In genomic region chr4:185846550-185847210, GRCh38 we compare ENCODE assay signal across 18 cellular contexts. TPM values are rescaled to one million over a fixed set of nuclear protein-coding genes. Genes with fewer than 3 reads are reported as not detected.
DNase-seq lines count a peak whose midpoint lies in the region; ATAC-seq, FAIRE-seq and TF ChIP-seq lines count a peak whose summit lies in the region.
"Had no signal": no experiment of that assay in that cellular context is flagged by ENCODE, and none has a peak within 500 bp of the region (broad histone marks: within the 10 kb centered on the region; RNA-seq: fewer than 3 reads in every experiment).

No MANE protein-coding gene starts in this region.

- H3K9me3 ChIP-seq in right atrium auricular region: no peaks in the 10 kb centered on the region
- H3K9me3 ChIP-seq in adipocyte (ENCODE audit: control insufficient read depth, low read length): peaks cover 9% of the 10 kb centered on the region
- no peaks in the 10 kb centered on the region for H3K9me3 ChIP-seq in keratinocyte (ENCODE audit: control insufficient read depth, low read depth, low read length)
- H3K9me3 ChIP-seq in transverse colon: peaks cover 0 to 3% of the 10 kb centered on the region in 2 donors
- no peaks in the 10 kb centered on the region for H3K9me3 ChIP-seq in ascending aorta
- H3K9me3 ChIP-seq: right lobe of liver had no signal

- no peaks in the 10 kb centered on the region for H3K36me3 ChIP-seq in right atrium auricular region
- H3K36me3 ChIP-seq in adipocyte (ENCODE audit: control insufficient read depth, insufficient read depth, low read length, severe bottlenecking): no peaks in the 10 kb centered on the region
- H3K36me3 ChIP-seq in keratinocyte (ENCODE audit: control insufficient read depth in 2 of 2, extremely low read depth in 1 of 2, insufficient read depth in 2 of 2, low read length in 2 of 2): no peaks in the 10 kb centered on the region
- H3K36me3 ChIP-seq in transverse colon: no peaks in the 10 kb centered on the region
- no peaks in the 10 kb centered on the region for H3K36me3 ChIP-seq in ascending aorta
- H3K36me3 ChIP-seq: right lobe of liver had no signal

- TF ChIP-seq CTCF in right atrium auricular region (IDR thresholded peaks at IDR 0.05) (no peak), keratinocyte (optimal IDR thresholded peaks at IDR 0.05 in 1 of 3, IDR thresholded peaks at IDR 0.05 in 1 of 3, conservative IDR thresholded peaks at IDR 0.05 in 1 of 3; ENCODE audit: extremely low read depth in 1 of 3, insufficient read depth in 2 of 3, low read length in 3 of 3) (no peak), transverse colon (IDR thresholded peaks at IDR 0.05) (no peak), ascending aorta (IDR thresholded peaks at IDR 0.05) (no peak)

- ATAC-seq in left cardiac atrium (no peak), GM21515 (IDR thresholded peaks at IDR 0.05; ENCODE audit: unreplicated experiment) (no peak)
- ATAC-seq: CD8-positive, alpha-beta T cell; right lobe of liver had no signal

- no peak for TF ChIP-seq POLR2A in transverse colon (IDR thresholded peaks at IDR 0.05)

- dilution Hi-C loops in keratinocyte (cut with MboI; ENCODE audit: extremely low pct_ligation_motif_present, low sequenced_read_pairs): no loop called here

- H3K4me1 ChIP-seq in right atrium auricular region (peaks cover 0 to 36% of the 10 kb centered on the region in 2 donors), adipocyte (ENCODE audit: control insufficient read depth, insufficient read depth, low read length) (peaks cover 43% of the 10 kb centered on the region), keratinocyte (ENCODE audit: control insufficient read depth, extremely low read depth, insufficient read depth, low read length) (peaks cover 15% of the 10 kb centered on the region), transverse colon (no peaks in the 10 kb centered on the region), ascending aorta (peaks cover 0 to 2% of the 10 kb centered on the region in 2 donors)
- H3K4me1 ChIP-seq: right lobe of liver had no signal

- WGBS in transverse colon (ENCODE audit: low coverage in 1 of 2), 2 donors: 86 to 87% methylated on average over 5 of the region's 5 CpGs

- peak overlapping the region; percentile 62 for H3K4me2 ChIP-seq in keratinocyte (ENCODE audit: control insufficient read depth, extremely low read depth, insufficient read depth, low read depth, low read length)

- peak overlapping the region; percentile 0 for H2AFZ ChIP-seq in keratinocyte (ENCODE audit: control insufficient read depth, low read length)

- no peak overlapping the region for H3K4me3 ChIP-seq in right atrium auricular region
- H3K4me3 ChIP-seq in adipocyte (ENCODE audit: low read length): no peak overlapping the region
- no peak overlapping the region for H3K4me3 ChIP-seq in keratinocyte (ENCODE audit: control insufficient read depth in 2 of 3, extremely low read depth in 1 of 3, insufficient read depth in 2 of 3, low read depth in 1 of 3, low read length in 3 of 3)
- H3K4me3 ChIP-seq in transverse colon: no peak overlapping the region
- H3K4me3 ChIP-seq in ascending aorta: no peak overlapping the region
- H3K4me3 ChIP-seq: right lobe of liver had no signal

- FAIRE-seq in keratinocyte (lab: Jason Lieb, UNC) (no peak), urothelium cell line (lab: Jason Lieb, UNC) (no peak)
- FAIRE-seq: GM19239 had no signal

- DNase-seq in right atrium auricular region (ENCODE audit: low spot score): no peak
- DNase-seq in left cardiac atrium: no peak
- DNase-seq in adipocyte (ENCODE audit: low read depth): no peak
- no peak for DNase-seq in keratinocyte (ENCODE audit: low read depth, low spot score)
- no peak for DNase-seq in transverse colon
- no peak for DNase-seq in ascending aorta (ENCODE audit: low spot score in 2 of 2)
- DNase-seq in urothelium cell line (ENCODE audit: low spot score): no peak
- DNase-seq: activated CD4-positive, alpha-beta T cell treated with anti-CD3 and anti-CD28 coated beads, Interleukin-2, amount 50 U/mL, for 48 hours; activated T-cell treated with anti-CD3 and anti-CD28 coated beads, Interleukin-2, amount 50 U/mL, for 48 hours; CD8-positive, alpha-beta T cell; DMS79 treated with DMSO at 0.1 percent for 48 hours; NCI-H2107; right lobe of liver; stimulated activated CD4-positive, alpha-beta T cell treated with anti-CD3 and anti-CD28 coated beads, Interleukin-2, amount 100 ng/mL, for 48 hours; T-helper 1 cell had no signal

- in situ Hi-C loops in transverse colon (cut with MboI; ENCODE audit: low pct_ligation_motif_present in 1 of 4, low pct_unique_long_range_greater_than_20kb in 1 of 4, low sequenced_read_pairs in 3 of 4): no loop called here

- H3K27me3 ChIP-seq in right atrium auricular region: no peaks in the 10 kb centered on the region
- H3K27me3 ChIP-seq in adipocyte (replicated peaks; ENCODE audit: control insufficient read depth, insufficient read depth, low read length): no peaks in the 10 kb centered on the region
- H3K27me3 ChIP-seq in keratinocyte (ENCODE audit: control insufficient read depth, extremely low read depth, insufficient read depth, low read length): no peaks in the 10 kb centered on the region
- no peaks in the 10 kb centered on the region for H3K27me3 ChIP-seq in transverse colon
- no peaks in the 10 kb centered on the region for H3K27me3 ChIP-seq in ascending aorta
- H3K27me3 ChIP-seq: right lobe of liver had no signal

- H3K9ac ChIP-seq in adipocyte (ENCODE audit: low read length) (peak overlapping the region; percentile 41), keratinocyte (ENCODE audit: control insufficient read depth, extremely low read depth, insufficient read depth, low read length) (no peak overlapping the region)

- H3K27ac ChIP-seq in right atrium auricular region (peak overlapping the region; percentile 64 to 89), keratinocyte (ENCODE audit: control insufficient read depth, insufficient read depth, low read length) (peak overlapping the region; percentile 73), transverse colon (peak overlapping the region in 3 of 4 donors; percentile 14 to 50 (median 18)), ascending aorta (peak overlapping the region in 1 of 2 donors; percentile 34)
- H3K27ac ChIP-seq: right lobe of liver, VCaP had no signal

- TF ChIP-seq EP300 in transverse colon (IDR thresholded peaks at IDR 0.05; ENCODE audit: low read depth): no peak

- no peaks in the 10 kb centered on the region for H4K20me1 ChIP-seq in keratinocyte (ENCODE audit: control insufficient read depth, extremely low read depth, insufficient read depth, low read length)

- H3K9me1 ChIP-seq in keratinocyte (ENCODE audit: control insufficient read depth, extremely low read depth, insufficient read depth, low read length): no peaks in the 10 kb centered on the region

- H3K79me2 ChIP-seq in keratinocyte (ENCODE audit: control insufficient read depth, insufficient read depth, low read length): no peaks in the 10 kb centered on the region

- intact Hi-C loops in left cardiac atrium (cut with DNase I) (loop anchor here (5.0 to 10.0 kb wide), 3 partner anchors 34 to 171 kb away; partner anchors contain the start of gene SORBS2 (in 1 of the 2)), transverse colon (cut with DNase I; ENCODE audit: low total_unique reads) (no loop called here), ascending aorta (cut with DNase I) (no loop called here)

RNA-seq across cellular contexts. Expression of gene SORBS2, which starts 34.7 kb away (rescaled TPM):
- 100 to 1,000 TPM; 530 to 741 TPM for total RNA-seq in right atrium auricular region
- total RNA-seq in left cardiac atrium: 100 to 1,000 TPM; 439 to 535 TPM
- polyA plus RNA-seq in keratinocyte: 0.14 to 0.55 TPM (median 0.18 TPM) in 3 replicates
- 0.79 TPM for polyA plus RNA-seq in keratinocyte (2011; ENCODE audit: low read depth)
- polyA plus RNA-seq in keratinocyte (2011; cell fraction: cytosol; rRNA removed): 0.28 and 0.35 TPM in 2 replicates
- 0.11 and 0.85 TPM in 2 replicates for polyA plus RNA-seq in keratinocyte (2011; cell fraction: nucleus; rRNA removed)
- 0.38 TPM in 1 of 2 replicates, not detected in the other for polyA plus RNA-seq in keratinocyte (2012; ENCODE audit: low replicate concordance)
- 0.58 to 0.92 TPM in 2 of 3 replicates, not detected in the other for polyA minus RNA-seq in keratinocyte
- not detected for polyA minus RNA-seq in keratinocyte (2011; cell fraction: cytosol; rRNA and poly(A)+ RNA removed)
- polyA minus RNA-seq in keratinocyte (2011; cell fraction: nucleus; rRNA and poly(A)+ RNA removed): 1.1 TPM in 1 of 2 replicates, not detected in the other
- total RNA-seq in transverse colon: 100 to 1,000 TPM in 3 of 4 donors, 10 to 100 TPM in 1; 92.7 to 234 (median 122) TPM
- 246 TPM for total RNA-seq in ascending aorta

Comparison
In these comparisons a context has a peak if more than half of its experiments do, and no peak if none do; other contexts are left out.
1. intact Hi-C loops: an anchor here in left cardiac atrium (5.0 to 10.0 kb wide); none called in transverse colon and ascending aorta.